8 cellular contexts compared by ENCODE assay signal in genomic region chr9:95511952-95512750, GRCh38. TPM values are rescaled to one million over a fixed set of nuclear protein-coding genes. Genes with fewer than 3 reads are reported as not detected.
DNase-seq lines count a peak whose midpoint lies in the region; ATAC-seq, FAIRE-seq and TF ChIP-seq lines count a peak whose summit lies in the region.

No MANE protein-coding gene starts in this region.

- H3K4me2 ChIP-seq in BLaER1, result peak overlapping the region; percentile 89
- H3K4me2 ChIP-seq in astrocyte (ENCODE audit: low read length), result peak overlapping the region; percentile 100

- H3K36me3 ChIP-seq in BLaER1 (no peaks in the 10 kb centered on the region), HUES48 (ENCODE audit: control insufficient read depth, insufficient read depth, low read length) (no peaks in the 10 kb centered on the region), astrocyte (ENCODE audit: insufficient read depth, low read length) (no peaks in the 10 kb centered on the region), vagina (no peaks in the 10 kb centered on the region)

- peaks cover 27% of the 10 kb centered on the region for H3K27me3 Mint-ChIP-seq in astrocyte (ENCODE audit: low read depth, unreplicated experiment)

- H3K9ac ChIP-seq in BLaER1, result peak overlapping the region; percentile 91
- peak overlapping the region; percentile 59 for H3K9ac ChIP-seq in HUES48 (ENCODE audit: low read depth, low read length)
- H3K9ac ChIP-seq in astrocyte (ENCODE audit: low read length), result peak overlapping the region; percentile 85

- H3K4me3 Mint-ChIP-seq in astrocyte (ENCODE audit: unreplicated experiment), result peak overlapping the region; percentile 92

- DNase-seq in astrocyte (ENCODE audit: low read depth), result no peak
- peak; percentile 70 for DNase-seq in left kidney (ENCODE audit: low read depth, low spot score)
- DNase-seq in vagina (ENCODE audit: extremely low spot score in 2 of 2), result no peak

- ATAC-seq in GM21529 (IDR thresholded peaks at IDR 0.05; ENCODE audit: unreplicated experiment) (no peak), HG03159 (IDR thresholded peaks at IDR 0.05; ENCODE audit: unreplicated experiment) (no peak), GM19455 (IDR thresholded peaks at IDR 0.05; ENCODE audit: unreplicated experiment) (no peak)

- TF ChIP-seq POLR2A in vagina (IDR thresholded peaks at IDR 0.05), result no peak

- H3K27ac ChIP-seq in BLaER1 (peak overlapping the region; percentile 96), HUES48 (ENCODE audit: low read depth, low read length) (peak overlapping the region; percentile 95), astrocyte (ENCODE audit: low read depth, low read length) (no peak overlapping the region), vagina (peak overlapping the region; percentile 93)

- H3K4me3 ChIP-seq in BLaER1 (peak overlapping the region; percentile 90), HUES48 (ENCODE audit: low read depth, low read length) (peak overlapping the region; percentile 90), astrocyte (ENCODE audit: insufficient read depth, low read depth, low read length) (peak overlapping the region; percentile 85), vagina (peak overlapping the region; percentile 76 to 87)

- H3K9me3 ChIP-seq in BLaER1 (no peaks in the 10 kb centered on the region), HUES48 (ENCODE audit: control insufficient read depth, insufficient read depth, low read length) (no peaks in the 10 kb centered on the region), astrocyte (ENCODE audit: insufficient read depth, low read depth, low read length) (no peaks in the 10 kb centered on the region), vagina (no peaks in the 10 kb centered on the region)

- H3K79me2 ChIP-seq in astrocyte (ENCODE audit: insufficient read depth, low read length), result no peaks in the 10 kb centered on the region

- peak overlapping the region; percentile 22 for H2AFZ ChIP-seq in astrocyte (ENCODE audit: low read depth, low read length)

- TF ChIP-seq CTCF in astrocyte (IDR thresholded peaks at IDR 0.05; ENCODE audit: insufficient read depth, low read depth, low read length) (no peak), vagina (IDR thresholded peaks at IDR 0.05) (no peak)

- H3K4me1 Mint-ChIP-seq in astrocyte (ENCODE audit: low read depth, unreplicated experiment), result peaks cover 16% of the 10 kb centered on the region

- peaks cover 2% of the 10 kb centered on the region for H3K9me3 Mint-ChIP-seq in astrocyte (ENCODE audit: unreplicated experiment)

- H3K27me3 ChIP-seq in BLaER1 (peaks cover 72% of the 10 kb centered on the region), HUES48 (ENCODE audit: control insufficient read depth, insufficient read depth, low read length) (peaks cover 48% of the 10 kb centered on the region), astrocyte (ENCODE audit: insufficient read depth, low read length) (peaks cover 16% of the 10 kb centered on the region), vagina (no peaks in the 10 kb centered on the region)

- H4K20me1 ChIP-seq in BLaER1, result no peaks in the 10 kb centered on the region; the same call in 1 of the 2 replicates
- no peaks in the 10 kb centered on the region for H4K20me1 ChIP-seq in astrocyte (ENCODE audit: insufficient read depth, low read length)

- no peak for FAIRE-seq in astrocyte (lab: Jason Lieb, UNC)

- peak overlapping the region; percentile 72 for H3K27ac Mint-ChIP-seq in astrocyte (ENCODE audit: unreplicated experiment)

- intact Hi-C loops in vagina (cut with DNase I), result loop anchor here (10.0 kb wide), 1 partner anchor 703 kb away; no protein-coding TSS in a partner anchor

- H3K36me3 Mint-ChIP-seq in astrocyte (ENCODE audit: low read depth, unreplicated experiment), result no peaks in the 10 kb centered on the region

- H3K4me1 ChIP-seq in BLaER1 (peaks cover 59% of the 10 kb centered on the region), HUES48 (ENCODE audit: control insufficient read depth, insufficient read depth, low read length) (peaks cover 38% of the 10 kb centered on the region), astrocyte (ENCODE audit: insufficient read depth, low read length) (peaks cover 32% of the 10 kb centered on the region), vagina (peaks cover 17% of the 10 kb centered on the region)

RNA-seq across cellular contexts. Expression of gene PTCH1, which starts 4.6 kb away (rescaled TPM):
- total RNA-seq in astrocyte (18.0 and 21.3 TPM in 2 replicates), vagina (14.2 TPM)
